Comparison of ENCODE assay signal across 11 cellular contexts in the genomic region with DNA sequence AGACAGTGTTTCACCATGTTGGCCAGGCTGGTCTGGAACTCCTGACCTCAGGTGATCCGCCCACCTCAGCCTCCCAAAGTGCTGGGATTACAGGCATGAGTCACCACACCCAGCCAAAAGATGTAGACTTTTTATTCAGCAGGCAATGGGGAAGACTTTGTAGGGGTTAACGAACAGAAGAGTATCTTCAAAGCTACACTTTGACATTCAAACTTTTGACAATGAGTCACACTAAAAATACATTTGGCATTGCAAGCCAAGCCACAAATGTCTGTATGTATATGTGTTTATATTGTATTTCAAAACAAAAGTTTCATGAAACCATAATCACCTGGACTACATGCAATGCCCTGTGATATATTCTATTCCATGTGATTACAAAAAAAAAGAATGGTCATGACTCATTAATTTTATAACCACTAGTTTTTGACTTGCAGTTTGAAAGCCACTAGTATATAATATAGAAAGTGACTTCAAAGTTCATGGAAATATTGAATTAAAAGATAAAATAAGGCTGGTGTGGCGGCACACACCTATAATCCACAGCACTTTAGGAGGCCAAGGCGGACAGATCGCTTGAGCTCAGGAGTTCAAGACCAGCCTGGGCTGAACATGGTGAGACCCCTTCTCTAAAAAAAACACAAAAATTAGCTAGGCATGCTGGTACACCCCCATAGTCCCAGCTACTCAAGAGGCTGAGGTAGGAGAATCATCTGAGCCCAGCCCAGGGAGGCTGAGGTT. TPM values are rescaled to one million over a fixed set of nuclear protein-coding genes. Genes with fewer than 3 reads are reported as not detected.
A peak's percentile ranks its signal among the peaks of the same experiment; 100 is the strongest.
DNase-seq lines count a peak whose midpoint lies in the region; ATAC-seq lines count a peak whose summit lies in the region.
"Had no signal": no experiment of that assay in that cellular context is flagged by ENCODE, and none has a peak within 500 bp of the region (broad histone marks: within the 10 kb centered on the region; RNA-seq: fewer than 3 reads in every experiment).

No MANE protein-coding gene starts in this region.

- H4K91ac ChIP-seq in mesenchymal stem cell (ENCODE audit: low read length) = no peak overlapping the region

- H3K9me3 ChIP-seq in adipocyte (ENCODE audit: control insufficient read depth, low read length) = no peaks in the 10 kb centered on the region
- no peaks in the 10 kb centered on the region for H3K9me3 ChIP-seq in mesenchymal stem cell (ENCODE audit: control insufficient read depth, low read length)
- H3K9me3 ChIP-seq: esophagus squamous epithelium had no signal

- no peak overlapping the region for H2AFZ ChIP-seq in mesenchymal stem cell (ENCODE audit: low read depth, low read length)

- H3K36me3 ChIP-seq in adipocyte (ENCODE audit: control insufficient read depth, insufficient read depth, low read length, severe bottlenecking) (peaks cover 89% of the 10 kb centered on the region), mesenchymal stem cell (ENCODE audit: control insufficient read depth in 1 of 2, insufficient read depth in 2 of 2, low read depth in 1 of 2, low read length in 2 of 2) (peaks cover 8 to 87% of the 10 kb centered on the region in 2 experiments)

- no peak overlapping the region for H4K8ac ChIP-seq in mesenchymal stem cell (ENCODE audit: low read length)

- no peak overlapping the region for H2BK5ac ChIP-seq in mesenchymal stem cell (ENCODE audit: low read depth, low read length, poor library complexity, severe bottlenecking)

- no peak overlapping the region for H3K4ac ChIP-seq in mesenchymal stem cell (ENCODE audit: low read depth in 1 of 2, low read length in 2 of 2)

- H3K4me2 ChIP-seq in mesenchymal stem cell (ENCODE audit: low read length, poor library complexity, severe bottlenecking) = no peak overlapping the region

- no peak overlapping the region for H2BK15ac ChIP-seq in mesenchymal stem cell (ENCODE audit: low read depth, poor library complexity, severe bottlenecking)

- H3K14ac ChIP-seq in mesenchymal stem cell (ENCODE audit: low read length in 2 of 2) = no peak overlapping the region

- no peak overlapping the region for H3K18ac ChIP-seq in mesenchymal stem cell (ENCODE audit: low read depth in 1 of 2, low read length in 2 of 2)

- H3K4me3 ChIP-seq in adipocyte (ENCODE audit: low read length) = no peak overlapping the region
- H3K4me3 ChIP-seq in mesenchymal stem cell (ENCODE audit: insufficient read depth in 1 of 2, low read depth in 1 of 2, low read length in 2 of 2) = no peak overlapping the region
- H3K4me3 ChIP-seq: esophagus squamous epithelium had no signal

- no peak for DNase-seq in activated CD4-positive, CD25-positive, alpha-beta regulatory T cell treated with anti-CD3 and anti-CD28 coated beads, Interleukin-2, amount 50 U/mL, for 72 hours
- peak; percentile 39 for DNase-seq in HT1080 (ENCODE audit: low read depth)
- peak; percentile 10 for DNase-seq in adipocyte (ENCODE audit: low read depth)
- no peak for DNase-seq in mesenchymal stem cell
- DNase-seq in nucleus accumbens (lab: John Stamatoyannopoulos, UW) = no peak
- no peak for DNase-seq in cortex of kidney (lab: John Stamatoyannopoulos, UW)
- DNase-seq: cerebellar nuclear complex, esophagus squamous epithelium, SIG-M5 had no signal

- WGBS in mesenchymal stem cell = 97% methylated on average over 4 of the region's 5 CpGs

- H3K9ac ChIP-seq in adipocyte (ENCODE audit: low read length) = no peak overlapping the region
- H3K9ac ChIP-seq in mesenchymal stem cell (ENCODE audit: low read length) = no peak overlapping the region

- H2BK120ac ChIP-seq in mesenchymal stem cell (ENCODE audit: low read depth, low read length) = no peak overlapping the region

- H2AK5ac ChIP-seq in mesenchymal stem cell (ENCODE audit: low read length, severe bottlenecking) = no peak overlapping the region

- H3K27me3 ChIP-seq in adipocyte (replicated peaks; ENCODE audit: control insufficient read depth, insufficient read depth, low read length) = no peaks in the 10 kb centered on the region
- H3K27me3 ChIP-seq in mesenchymal stem cell (ENCODE audit: control insufficient read depth in 1 of 2, insufficient read depth in 1 of 2, low read length in 2 of 2) = no peaks in the 10 kb centered on the region
- H3K27me3 ChIP-seq: esophagus squamous epithelium had no signal

- H2BK12ac ChIP-seq in mesenchymal stem cell (ENCODE audit: low read length in 2 of 2) = no peak overlapping the region

- peak; percentile 80 to 88 for ATAC-seq in activated CD4-positive, CD25-positive, alpha-beta regulatory T cell treated with anti-CD3 and anti-CD28 coated beads, Interleukin-2, amount 50 U/mL, for 24 hours
- ATAC-seq in GM18498 (IDR thresholded peaks at IDR 0.05; ENCODE audit: unreplicated experiment) = no peak

- H3K23ac ChIP-seq in mesenchymal stem cell (ENCODE audit: low read length in 2 of 2) = no peak overlapping the region

- H3K4me1 ChIP-seq in adipocyte (ENCODE audit: control insufficient read depth, insufficient read depth, low read length) (no peaks in the 10 kb centered on the region), mesenchymal stem cell (ENCODE audit: control insufficient read depth, insufficient read depth, low read depth, low read length) (peaks cover 6% of the 10 kb centered on the region)

- peak overlapping the region; percentile 30 for H3K27ac ChIP-seq in mesenchymal stem cell (ENCODE audit: low read length, poor library complexity, severe bottlenecking)
- H3K27ac ChIP-seq: esophagus squamous epithelium had no signal

- H3K79me1 ChIP-seq in mesenchymal stem cell (replicated peaks; ENCODE audit: low read length, poor library complexity, severe bottlenecking) = peaks cover 8% of the 10 kb centered on the region

RNA-seq across cellular contexts. Expression of gene DIMT1, which starts 8.3 kb away (rescaled TPM):
- 82.7 and 116 TPM in 2 replicates for total RNA-seq in HT1080 (2014; rRNA removed; shearing (Covaris generic))
- polyA plus RNA-seq in HT1080 (2015; cell fraction: cytosol; rRNA removed) = 50.9 and 53.5 TPM in 2 replicates
- 41.3 and 57.0 TPM in 2 replicates for polyA plus RNA-seq in HT1080 (2015; cell fraction: nucleus; rRNA removed)
- polyA plus RNA-seq in mesenchymal stem cell (2013, experiment 1 of 2) = 19.2 TPM
- polyA plus RNA-seq in mesenchymal stem cell (2013, experiment 2 of 2) = 21.4 TPM

RNA-seq across cellular contexts. Expression of gene IPO11, which starts 17.2 kb away (rescaled TPM):
- total RNA-seq in HT1080 (2014; rRNA removed; shearing (Covaris generic)) = 23.4 and 24.7 TPM in 2 replicates
- polyA plus RNA-seq in HT1080 (2015; cell fraction: cytosol; rRNA removed) = 20.2 and 22.6 TPM in 2 replicates
- polyA plus RNA-seq in HT1080 (2015; cell fraction: nucleus; rRNA removed) = 32.9 and 37.4 TPM in 2 replicates
- polyA plus RNA-seq in mesenchymal stem cell (2013, experiment 1 of 2) = 11.3 TPM
- 10.3 TPM for polyA plus RNA-seq in mesenchymal stem cell (2013, experiment 2 of 2)

Comparison
In these comparisons a context has a peak if more than half of its experiments do, and no peak if none do; other contexts are left out.
1. DNase-seq: peak in HT1080 (single experiment) and adipocyte (single experiment); none in activated CD4-positive, CD25-positive, alpha-beta regulatory T cell treated with anti-CD3 and anti-CD28 coated beads, Interleukin-2, amount 50 U/mL, for 72 hours (single experiment), mesenchymal stem cell (single experiment), nucleus accumbens (0 of 56) and cortex of kidney (single experiment).